Comparison of ENCODE assay signal across 13 cellular contexts in genomic region chr3:180048108-180048507, GRCh38. TPM values are rescaled to one million over a fixed set of nuclear protein-coding genes. Genes with fewer than 3 reads are reported as not detected.
A peak's percentile ranks its signal among the peaks of the same experiment; 100 is the strongest.
DNase-seq lines count a peak whose midpoint lies in the region; ATAC-seq and TF ChIP-seq lines count a peak whose summit lies in the region.
"Had no signal": no experiment of that assay in that cellular context is flagged by ENCODE, and none has a peak within 500 bp of the region (broad histone marks: within the 10 kb centered on the region; RNA-seq: fewer than 3 reads in every experiment).

No MANE protein-coding gene starts in this region.

- no peak overlapping the region for H3K4me3 Mint-ChIP-seq in naive thymus-derived CD4-positive, alpha-beta T cell
- H3K4me3 Mint-ChIP-seq in activated CD4-positive, alpha-beta memory T cell treated with anti-CD3 and anti-CD28 coated beads, Interleukin-2, amount 10 ng/mL, durations not matched to agents 7 days and 5 days = no peak overlapping the region

- intact Hi-C loops in naive thymus-derived CD4-positive, alpha-beta T cell (cut with micrococcal nuclease) = no loop called here
- intact Hi-C loops in esophagus squamous epithelium (cut with DNase I) = no loop called here

- in situ Hi-C loops in G401 (cut with HindIII; ENCODE audit: low sequenced_read_pairs) = no loop called here

- no peaks in the 10 kb centered on the region for H3K27me3 ChIP-seq in naive thymus-derived CD4-positive, alpha-beta T cell (ENCODE audit: control insufficient read depth in 2 of 2, insufficient read depth in 2 of 2, low read length in 2 of 2)
- no peaks in the 10 kb centered on the region for H3K27me3 ChIP-seq in esophagus squamous epithelium
- H3K27me3 ChIP-seq: brain microvascular endothelial cell had no signal

- no peak for DNase-seq in naive thymus-derived CD4-positive, alpha-beta T cell
- DNase-seq in 8988T = no peak
- DNase-seq in G401 (ENCODE audit: low spot score) = no peak
- DNase-seq in esophagus squamous epithelium (lab: John Stamatoyannopoulos, UW) = no peak
- DNase-seq in activated CD4-positive, alpha-beta memory T cell treated with anti-CD3 and anti-CD28 coated beads, Interleukin-2, amount 10 ng/mL, durations not matched to agents 7 days and 5 days = no peak
- DNase-seq: brain microvascular endothelial cell, left ventricle myocardium superior, NCI-H1417 treated with DMSO at 0.1 percent for 48 hours had no signal

- H3K27ac Mint-ChIP-seq in naive thymus-derived CD4-positive, alpha-beta T cell = no peak overlapping the region
- no peak overlapping the region for H3K27ac Mint-ChIP-seq in activated CD4-positive, alpha-beta memory T cell treated with anti-CD3 and anti-CD28 coated beads, Interleukin-2, amount 10 ng/mL, durations not matched to agents 7 days and 5 days

- no peak for TF ChIP-seq POLR2A in esophagus squamous epithelium (IDR thresholded peaks at IDR 0.05)

- POLR2A ChIA-PET in naive thymus-derived CD4-positive, alpha-beta T cell (lab: Charles Lee) = no interaction called here
- POLR2A ChIA-PET in activated CD4-positive, alpha-beta memory T cell treated with anti-CD3 and anti-CD28 coated beads, Interleukin-2, amount 10 ng/mL, durations not matched to agents 7 days and 5 days (lab: Charles Lee) = no interaction called here

- no peaks in the 10 kb centered on the region for H3K9me3 ChIP-seq in naive thymus-derived CD4-positive, alpha-beta T cell (ENCODE audit: control insufficient read depth in 2 of 3, low read length in 3 of 3)
- no peaks in the 10 kb centered on the region for H3K9me3 ChIP-seq in esophagus squamous epithelium
- H3K9me3 ChIP-seq: HAP-1 had no signal

- no peaks in the 10 kb centered on the region for H3K4me1 ChIP-seq in naive thymus-derived CD4-positive, alpha-beta T cell (ENCODE audit: control insufficient read depth in 2 of 2, insufficient read depth in 2 of 2, low read length in 2 of 2)
- H3K4me1 ChIP-seq in esophagus squamous epithelium = no peaks in the 10 kb centered on the region
- H3K4me1 ChIP-seq: HAP-1 had no signal

- peaks cover 0 to 2% (median 0%) of the 10 kb centered on the region in 11 donors for H3K9me3 Mint-ChIP-seq in naive thymus-derived CD4-positive, alpha-beta T cell
- no peaks in the 10 kb centered on the region for H3K9me3 Mint-ChIP-seq in activated CD4-positive, alpha-beta memory T cell treated with anti-CD3 and anti-CD28 coated beads, Interleukin-2, amount 10 ng/mL, durations not matched to agents 7 days and 5 days

- H3K4me1 Mint-ChIP-seq in naive thymus-derived CD4-positive, alpha-beta T cell = no peaks in the 10 kb centered on the region
- no peaks in the 10 kb centered on the region for H3K4me1 Mint-ChIP-seq in activated CD4-positive, alpha-beta memory T cell treated with anti-CD3 and anti-CD28 coated beads, Interleukin-2, amount 10 ng/mL, durations not matched to agents 7 days and 5 days

- H3K27me3 Mint-ChIP-seq in naive thymus-derived CD4-positive, alpha-beta T cell = peaks cover 0 to 7% (median 0%) of the 10 kb centered on the region in 5 donors
- no peaks in the 10 kb centered on the region for H3K27me3 Mint-ChIP-seq in activated CD4-positive, alpha-beta memory T cell treated with anti-CD3 and anti-CD28 coated beads, Interleukin-2, amount 10 ng/mL, durations not matched to agents 7 days and 5 days

- no peaks in the 10 kb centered on the region for H3K36me3 Mint-ChIP-seq in naive thymus-derived CD4-positive, alpha-beta T cell
- H3K36me3 Mint-ChIP-seq in activated CD4-positive, alpha-beta memory T cell treated with anti-CD3 and anti-CD28 coated beads, Interleukin-2, amount 10 ng/mL, durations not matched to agents 7 days and 5 days (ENCODE audit: low read depth) = no peaks in the 10 kb centered on the region

- no peaks in the 10 kb centered on the region for H3K36me3 ChIP-seq in naive thymus-derived CD4-positive, alpha-beta T cell (ENCODE audit: control insufficient read depth in 2 of 3, insufficient read depth in 3 of 3, low read length in 3 of 3)
- no peaks in the 10 kb centered on the region for H3K36me3 ChIP-seq in esophagus squamous epithelium
- H3K36me3 ChIP-seq: brain microvascular endothelial cell, HAP-1 had no signal

- 47 to 48% methylated on average over 1 of the region's 1 CpG for WGBS in esophagus squamous epithelium, 2 donors

- CTCF ChIA-PET in naive thymus-derived CD4-positive, alpha-beta T cell (lab: Charles Lee) = no interaction called here
- CTCF ChIA-PET in activated CD4-positive, alpha-beta memory T cell treated with anti-CD3 and anti-CD28 coated beads, Interleukin-2, amount 10 ng/mL, durations not matched to agents 7 days and 5 days (lab: Charles Lee) = no interaction called here

- H3K27ac ChIP-seq in naive thymus-derived CD4-positive, alpha-beta T cell (ENCODE audit: low read depth, low read length) = no peak overlapping the region
- no peak overlapping the region for H3K27ac ChIP-seq in esophagus squamous epithelium
- H3K27ac ChIP-seq: brain microvascular endothelial cell had no signal

- ATAC-seq in GM19328 (IDR thresholded peaks at IDR 0.05; ENCODE audit: unreplicated experiment) (peak; percentile 98), HG02798 (IDR thresholded peaks at IDR 0.05; ENCODE audit: poor library complexity, unreplicated experiment) (peak; percentile 86), HG03565 (IDR thresholded peaks at IDR 0.05; ENCODE audit: unreplicated experiment) (peak; percentile 82)
- peak; percentile 53 for ATAC-seq in naive thymus-derived CD4-positive, alpha-beta T cell
- ATAC-seq: left ventricle myocardium superior, sciatic nerve had no signal

- no peak overlapping the region for H3K4me3 ChIP-seq in naive thymus-derived CD4-positive, alpha-beta T cell (ENCODE audit: low read length)
- H3K4me3 ChIP-seq in esophagus squamous epithelium = no peak overlapping the region
- H3K4me3 ChIP-seq: HAP-1 had no signal

- TF ChIP-seq CTCF in esophagus squamous epithelium (IDR thresholded peaks at IDR 0.05) = no peak

RNA-seq across cellular contexts. Expression of gene PEX5L, which starts 11.4 kb away (rescaled TPM):
- under 1 TPM in 1 of 5 experiments, not detected in 4; 0.46 TPM for total RNA-seq in naive thymus-derived CD4-positive, alpha-beta T cell
- under 1 TPM in 1 of 2 donors, not detected in 1; 0.08 TPM for polyA plus RNA-seq in naive thymus-derived CD4-positive, alpha-beta T cell
- not detected in 2 replicates for total RNA-seq in G401 (2014; rRNA removed; shearing (Covaris generic))
- total RNA-seq in esophagus squamous epithelium = not detected
- total RNA-seq in activated CD4-positive, alpha-beta memory T cell treated with anti-CD3 and anti-CD28 coated beads, Interleukin-2, amount 10 ng/mL, durations not matched to agents 7 days and 5 days = under 1 TPM; 0.35 to 0.70 TPM
